In the genomic region with DNA sequence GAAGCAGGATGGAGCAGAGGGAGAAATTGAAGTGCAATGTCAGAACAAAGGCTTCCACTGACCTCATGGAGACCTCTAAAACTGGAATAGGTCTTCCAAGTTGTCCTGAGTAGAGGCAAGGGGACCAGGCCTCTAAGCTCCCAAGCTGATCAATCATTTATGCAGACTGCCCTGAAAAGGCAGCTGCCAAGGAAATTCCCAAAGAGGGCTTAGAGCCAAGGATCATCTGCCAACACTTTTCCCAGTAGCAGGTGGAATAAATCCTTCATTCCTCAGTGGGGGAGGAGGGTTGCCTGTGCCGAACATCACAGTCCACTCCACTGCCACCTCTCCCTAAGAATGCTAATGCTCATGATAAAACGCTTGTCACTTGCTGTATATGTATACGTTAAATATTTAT, we compare ENCODE assay signal across 18 cellular contexts.
"Had no signal": no experiment of that assay in that cellular context is flagged by ENCODE, and none has a peak within 500 bp of the region (broad histone marks: within the 10 kb centered on the region; RNA-seq: fewer than 3 reads in every experiment).

No MANE protein-coding gene starts in this region.

- H3K27me3 Mint-ChIP-seq: activated naive CD4-positive, alpha-beta T cell treated with anti-CD3 and anti-CD28 coated beads, Interleukin-2, amount 50 U/mL, for 24 hours had no signal

- H3K27me3 ChIP-seq: breast epithelium, hepatocyte, neutrophil, right atrium auricular region, tibial artery had no signal

- H3K36me3 Mint-ChIP-seq: activated naive CD4-positive, alpha-beta T cell treated with anti-CD3 and anti-CD28 coated beads, Interleukin-2, amount 50 U/mL, for 24 hours had no signal

- H3K4me3 Mint-ChIP-seq: activated naive CD4-positive, alpha-beta T cell treated with anti-CD3 and anti-CD28 coated beads, Interleukin-2, amount 50 U/mL, for 24 hours; naive thymus-derived CD8-positive, alpha-beta T cell; T-helper 17 cell had no signal

- ATAC-seq: mucosa of descending colon; naive thymus-derived CD8-positive, alpha-beta T cell; stimulated activated naive CD8-positive, alpha-beta T cell treated with anti-CD3 and anti-CD28 coated beads, Interleukin-15, Interleukin-2, amounts not matched to agents 100 U/mL and 50 U/mL, for 24 hours; T-helper 17 cell had no signal

- H3K27ac Mint-ChIP-seq: activated naive CD4-positive, alpha-beta T cell treated with anti-CD3 and anti-CD28 coated beads, Interleukin-2, amount 50 U/mL, for 24 hours; naive thymus-derived CD8-positive, alpha-beta T cell; T-helper 17 cell had no signal

- H3K27ac ChIP-seq: breast epithelium, epithelial cell of prostate, hepatocyte, neutrophil, right atrium auricular region, tibial artery, VCaP had no signal

- H3K4me2 ChIP-seq: hepatocyte had no signal

- H3K4me1 ChIP-seq: breast epithelium, right atrium auricular region had no signal

- H3K79me2 ChIP-seq: hepatocyte had no signal

- DNase-seq: activated CD4-positive, alpha-beta T cell treated with anti-CD3 and anti-CD28 coated beads for 1 hour; activated gamma-delta T cell; foreskin fibroblast; mesenchymal stem cell; mucosa of descending colon; naive thymus-derived CD8-positive, alpha-beta T cell; posterior cingulate gyrus; stimulated activated naive CD8-positive, alpha-beta T cell treated with anti-CD3 and anti-CD28 coated beads, Interleukin-15, Interleukin-2, amounts not matched to agents 100 U/mL and 50 U/mL, for 24 hours; substantia nigra; T-helper 17 cell; tibial artery had no signal

- H3K4me3 ChIP-seq: breast epithelium, hepatocyte, mucosa of descending colon, right atrium auricular region, tibial artery had no signal

- H2AFZ ChIP-seq: hepatocyte had no signal

- H3K4me1 Mint-ChIP-seq: activated naive CD4-positive, alpha-beta T cell treated with anti-CD3 and anti-CD28 coated beads, Interleukin-2, amount 50 U/mL, for 24 hours had no signal

- H3K9me3 Mint-ChIP-seq: activated naive CD4-positive, alpha-beta T cell treated with anti-CD3 and anti-CD28 coated beads, Interleukin-2, amount 50 U/mL, for 24 hours had no signal

- H3K36me3 ChIP-seq: breast epithelium, neutrophil, right atrium auricular region, tibial artery had no signal

- H3K9me3 ChIP-seq: breast epithelium, mucosa of descending colon, neutrophil, right atrium auricular region, tibial artery had no signal
